8 cellular contexts compared by ENCODE assay signal in the genomic region with DNA sequence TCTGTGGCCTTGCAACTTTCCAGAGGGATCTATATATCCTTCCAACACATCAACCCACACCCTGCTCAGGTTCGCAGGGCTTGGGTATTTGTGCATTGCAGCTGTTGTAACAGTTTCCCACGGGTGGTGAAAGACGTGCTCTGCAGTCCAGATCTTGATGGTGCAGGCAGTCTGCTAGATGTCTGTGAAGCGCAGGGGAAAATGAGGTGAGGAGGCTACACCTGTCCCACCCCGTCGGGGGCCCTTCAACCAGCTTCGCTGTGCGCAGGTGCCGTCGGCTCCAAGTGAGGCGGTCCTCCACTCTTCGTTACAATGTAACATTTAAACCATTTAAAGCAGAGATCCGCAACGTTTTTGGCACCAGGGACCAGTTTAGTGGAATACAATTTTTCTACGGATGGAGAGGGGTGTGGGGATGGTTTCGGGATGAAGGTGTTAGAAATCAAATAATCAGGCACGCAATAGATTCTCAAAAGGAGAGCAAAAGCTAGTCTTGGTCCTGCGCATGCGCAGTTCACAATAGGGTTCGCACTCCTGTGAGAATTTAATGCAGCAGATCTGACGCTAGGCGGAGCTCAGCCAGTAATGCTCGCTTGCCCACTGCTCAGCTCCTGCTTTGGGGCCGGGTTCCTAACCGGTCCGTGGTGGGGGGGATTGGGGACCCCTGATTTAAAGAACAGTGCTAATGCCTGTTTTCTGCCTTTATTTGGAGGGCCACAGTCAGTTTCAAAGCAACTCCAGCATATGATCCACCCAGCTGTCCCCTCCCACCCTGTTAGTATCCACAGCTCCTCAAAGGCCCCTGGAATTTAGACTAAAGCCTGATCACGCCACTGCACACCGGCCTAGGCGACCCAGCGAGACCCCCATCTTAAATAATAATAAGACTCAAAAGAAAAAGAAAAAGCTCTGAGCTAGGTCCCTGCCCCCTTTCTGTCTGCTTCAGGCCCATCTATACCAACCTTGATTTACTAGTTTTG.
DNase-seq lines count a peak whose midpoint lies in the region; ATAC-seq lines count a peak whose summit lies in the region.

No MANE protein-coding gene starts in this region.

- DNase-seq in Caki2 (ENCODE audit: low read depth) (peak; percentile 68), HUDEP-2 (lab: John Stamatoyannopoulos, UW; ENCODE audit: unreplicated experiment in 76 of 76) (peak in 74 of 76 experiments; percentile 21 to 89 (median 74)), NOMO-1 treated with DMSO at 0.1 percent for 48 hours (lab: John Stamatoyannopoulos, UW; ENCODE audit: unreplicated experiment) (peak; percentile 96), epidermal melanocyte (ENCODE audit: insufficient read length, low spot score) (peak; percentile 72), midbrain (lab: John Stamatoyannopoulos, UW) (peak; percentile 93)
- peak; percentile 82 for DNase-seq in activated CD8-positive, alpha-beta memory T cell treated with anti-CD3 and anti-CD28 coated beads, Interleukin-2, amount 50 U/mL, for 24 hours (ENCODE audit: extremely low read depth)
- peak; percentile 74 to 84 for DNase-seq in stimulated activated CD8-positive, alpha-beta memory T cell treated with anti-CD3 and anti-CD28 coated beads, Interleukin-15, amount 100 ng/mL, for 4 hours (ENCODE audit: low read depth in 2 of 2)

- peak; percentile 95 for ATAC-seq in GM21423 (IDR thresholded peaks at IDR 0.05; ENCODE audit: unreplicated experiment)

- in situ Hi-C loops in Caki2 (cut with HindIII; ENCODE audit: low pct_unique_long_range_greater_than_20kb, low sequenced_read_pairs), result no loop called here

Comparison
In these comparisons a context has a peak if more than half of its experiments do, and no peak if none do; other contexts are left out.
1. Peak in every context shown above with its lines: DNase-seq and ATAC-seq.